Comparison of ENCODE assay signal across 12 cellular contexts in the genomic region with DNA sequence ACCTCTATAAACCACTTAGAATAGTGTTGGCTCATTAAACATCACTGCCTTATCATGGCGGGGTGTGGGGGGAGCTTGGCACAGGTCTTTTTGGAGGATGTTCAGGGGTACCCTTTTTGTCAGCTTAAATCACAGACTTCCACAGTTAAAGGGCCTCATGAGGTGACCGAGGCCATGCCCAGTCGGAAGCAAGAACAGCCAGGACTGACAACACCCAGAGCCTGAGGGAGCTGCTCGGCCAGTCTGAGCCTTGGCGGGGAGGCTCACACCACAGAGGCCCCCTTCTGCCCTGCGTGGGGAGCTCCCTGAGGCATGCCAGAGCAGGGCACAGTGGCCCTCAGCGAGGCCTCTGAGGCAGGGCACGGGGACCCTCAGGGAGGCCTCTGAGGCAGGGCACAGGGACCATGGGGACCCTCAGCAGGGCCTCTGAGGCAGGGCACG. TPM values are rescaled to one million over a fixed set of nuclear protein-coding genes. Genes with fewer than 3 reads are reported as not detected.
DNase-seq lines count a peak whose midpoint lies in the region; ATAC-seq and TF ChIP-seq lines count a peak whose summit lies in the region.
"Had no signal": no experiment of that assay in that cellular context is flagged by ENCODE, and none has a peak within 500 bp of the region (broad histone marks: within the 10 kb centered on the region; RNA-seq: fewer than 3 reads in every experiment).

No MANE protein-coding gene starts in this region.

- no peak for TF ChIP-seq EP300 in esophagus muscularis mucosa (IDR thresholded peaks at IDR 0.05)

- intact Hi-C loops in esophagus muscularis mucosa (cut with DNase I) (no loop called here), colonic mucosa (cut with DNase I) (no loop called here)
- intact Hi-C loops in activated CD8-positive, alpha-beta T cell treated with anti-CD3 and anti-CD28 coated beads for 36 hours (cut with micrococcal nuclease), result no loop called here
- intact Hi-C loops in activated naive CD4-positive, alpha-beta T cell treated with anti-CD3 and anti-CD28 coated beads for 36 hours (cut with micrococcal nuclease), result no loop called here

- TF ChIP-seq CTCF in esophagus muscularis mucosa (IDR thresholded peaks at IDR 0.05) (no peak), colonic mucosa (IDR thresholded peaks at IDR 0.05) (no peak)
- no peak for TF ChIP-seq CTCF in activated CD8-positive, alpha-beta T cell treated with anti-CD3 and anti-CD28 coated beads for 36 hours (IDR thresholded peaks at IDR 0.05)

- ATAC-seq in activated CD8-positive, alpha-beta T cell treated with anti-CD3 and anti-CD28 coated beads for 36 hours, result no peak
- ATAC-seq in GM21717 (IDR thresholded peaks at IDR 0.05; ENCODE audit: unreplicated experiment), result no peak

- 86% methylated on average over 4 of the region's 9 CpGs for WGBS in esophagus muscularis mucosa

- H3K4me3 Mint-ChIP-seq in activated CD8-positive, alpha-beta T cell treated with anti-CD3 and anti-CD28 coated beads for 36 hours, result no peak overlapping the region
- H3K4me3 Mint-ChIP-seq in activated naive CD4-positive, alpha-beta T cell treated with anti-CD3 and anti-CD28 coated beads for 36 hours, result no peak overlapping the region
- H3K4me3 Mint-ChIP-seq: CD4-positive, alpha-beta T cell; naive B cell had no signal

- H3K9me3 ChIP-seq in NT2/D1 (ENCODE audit: insufficient read depth, low read length) (no peaks in the 10 kb centered on the region), esophagus muscularis mucosa (no peaks in the 10 kb centered on the region), muscle layer of colon (ENCODE audit: low read length) (no peaks in the 10 kb centered on the region), colonic mucosa (no peaks in the 10 kb centered on the region)

- no peaks in the 10 kb centered on the region for H3K36me3 Mint-ChIP-seq in activated CD8-positive, alpha-beta T cell treated with anti-CD3 and anti-CD28 coated beads for 36 hours (ENCODE audit: low read depth)
- no peaks in the 10 kb centered on the region for H3K36me3 Mint-ChIP-seq in activated naive CD4-positive, alpha-beta T cell treated with anti-CD3 and anti-CD28 coated beads for 36 hours (ENCODE audit: low read depth)
- H3K36me3 Mint-ChIP-seq: naive B cell had no signal

- no peak overlapping the region for H3K27ac Mint-ChIP-seq in activated CD8-positive, alpha-beta T cell treated with anti-CD3 and anti-CD28 coated beads for 36 hours
- no peak overlapping the region for H3K27ac Mint-ChIP-seq in activated naive CD4-positive, alpha-beta T cell treated with anti-CD3 and anti-CD28 coated beads for 36 hours
- H3K27ac Mint-ChIP-seq: CD4-positive, alpha-beta T cell; naive B cell had no signal

- H3K9ac ChIP-seq in NT2/D1 (ENCODE audit: insufficient read length, low read depth), result peak overlapping the region; percentile 57
- peak overlapping the region; percentile 35 for H3K9ac ChIP-seq in muscle layer of colon (ENCODE audit: low read length)
- H3K9ac ChIP-seq in colonic mucosa (ENCODE audit: low read depth in 2 of 2, low read length in 2 of 2), result peak overlapping the region in 1 of 2 donors; percentile 39

- no peak for TF ChIP-seq POLR2A in esophagus muscularis mucosa (IDR thresholded peaks at IDR 0.05; ENCODE audit: low read depth)

- POLR2A ChIA-PET in activated CD8-positive, alpha-beta T cell treated with anti-CD3 and anti-CD28 coated beads for 36 hours (lab: Charles Lee), result interaction anchor here (0.8 to 1.1 kb wide), 3 partner anchors 9 to 17 kb away, joined by 3 read pairs; no protein-coding TSS in a partner anchor

- no peak overlapping the region for H3K4me3 ChIP-seq in NT2/D1 (ENCODE audit: insufficient read length, low read depth)
- peak overlapping the region in 1 of 4 donors; percentile 4 for H3K4me3 ChIP-seq in esophagus muscularis mucosa
- peak overlapping the region in 1 of 2 donors; percentile 43 for H3K4me3 ChIP-seq in muscle layer of colon (ENCODE audit: low read depth in 1 of 2, low read length in 2 of 2)
- no peak overlapping the region for H3K4me3 ChIP-seq in colonic mucosa

- no peak for DNase-seq in NT2/D1 (ENCODE audit: low read depth, low spot score)
- no peak for DNase-seq in esophagus muscularis mucosa (ENCODE audit: extremely low spot score)
- no peak for DNase-seq in substantia nigra (lab: John Stamatoyannopoulos, UW)
- DNase-seq in activated CD8-positive, alpha-beta T cell treated with anti-CD3 and anti-CD28 coated beads for 36 hours, result no peak
- no peak for DNase-seq in activated naive CD4-positive, alpha-beta T cell treated with anti-CD3 and anti-CD28 coated beads for 36 hours
- DNase-seq in colonic mucosa, result no peak
- DNase-seq: CD4-positive, alpha-beta T cell; naive B cell; stimulated activated CD4-positive, alpha-beta T cell treated with anti-CD3 and anti-CD28 coated beads, Interleukin-15, amount 100 ng/mL, for 24 hours had no signal

- H3K27ac ChIP-seq in esophagus muscularis mucosa (replicated peaks in 1 of 4) (peak overlapping the region; percentile 89 to 93 (median 91)), muscle layer of colon (ENCODE audit: low read depth, low read length) (peak overlapping the region; percentile 78), substantia nigra (ENCODE audit: low read depth, low read length, poor library complexity, severe bottlenecking) (peak overlapping the region; percentile 85), colonic mucosa (no peak overlapping the region)
- H3K27ac ChIP-seq: VCaP had no signal

- peaks cover 5% of the 10 kb centered on the region for H3K4me1 Mint-ChIP-seq in activated CD8-positive, alpha-beta T cell treated with anti-CD3 and anti-CD28 coated beads for 36 hours (ENCODE audit: low read depth)
- H3K4me1 Mint-ChIP-seq in activated naive CD4-positive, alpha-beta T cell treated with anti-CD3 and anti-CD28 coated beads for 36 hours (ENCODE audit: low read depth), result peaks cover 10% of the 10 kb centered on the region

- H3K27me3 ChIP-seq in NT2/D1 (ENCODE audit: insufficient read depth, insufficient read length) (no peaks in the 10 kb centered on the region), esophagus muscularis mucosa (no peaks in the 10 kb centered on the region), muscle layer of colon (ENCODE audit: control insufficient read depth in 1 of 2, insufficient read depth in 2 of 2, low read length in 2 of 2) (no peaks in the 10 kb centered on the region), colonic mucosa (no peaks in the 10 kb centered on the region)

- no peaks in the 10 kb centered on the region for H3K9me3 Mint-ChIP-seq in activated CD8-positive, alpha-beta T cell treated with anti-CD3 and anti-CD28 coated beads for 36 hours
- H3K9me3 Mint-ChIP-seq in activated naive CD4-positive, alpha-beta T cell treated with anti-CD3 and anti-CD28 coated beads for 36 hours, result no peaks in the 10 kb centered on the region
- H3K9me3 Mint-ChIP-seq: CD4-positive, alpha-beta T cell; naive B cell had no signal

- H3K36me3 ChIP-seq in NT2/D1 (ENCODE audit: insufficient read depth, insufficient read length, low read length) (peaks cover 57% of the 10 kb centered on the region), esophagus muscularis mucosa (peaks cover 0 to 25% (median 4%) of the 10 kb centered on the region in 4 donors), muscle layer of colon (ENCODE audit: insufficient read depth, low read length) (peaks cover 4% of the 10 kb centered on the region), colonic mucosa (no peaks in the 10 kb centered on the region)

- CTCF ChIA-PET in activated CD8-positive, alpha-beta T cell treated with anti-CD3 and anti-CD28 coated beads for 36 hours (lab: Charles Lee), result interaction anchor here (1.0 to 3.6 kb wide), 3 partner anchors 11 to 121 kb away, joined by 4 to 9 read pairs (median 8); no protein-coding TSS in a partner anchor
- CTCF ChIA-PET in activated naive CD4-positive, alpha-beta T cell treated with anti-CD3 and anti-CD28 coated beads for 36 hours (lab: Charles Lee), result interaction anchor here (1.2 to 1.4 kb wide), 2 partner anchors 18 to 122 kb away, joined by 5 to 6 read pairs; no protein-coding TSS in a partner anchor

- H3K27me3 Mint-ChIP-seq in activated CD8-positive, alpha-beta T cell treated with anti-CD3 and anti-CD28 coated beads for 36 hours, result peaks cover 2% of the 10 kb centered on the region
- no peaks in the 10 kb centered on the region for H3K27me3 Mint-ChIP-seq in activated naive CD4-positive, alpha-beta T cell treated with anti-CD3 and anti-CD28 coated beads for 36 hours (ENCODE audit: low read depth)

- H3K4me1 ChIP-seq in NT2/D1 (ENCODE audit: insufficient read depth, insufficient read length) (peaks cover 21% of the 10 kb centered on the region), esophagus muscularis mucosa (peaks cover 46 to 69% (median 51%) of the 10 kb centered on the region in 4 donors), muscle layer of colon (ENCODE audit: insufficient read depth, low read length) (peaks cover 65% of the 10 kb centered on the region), colonic mucosa (peaks cover 3% of the 10 kb centered on the region)

RNA-seq across cellular contexts. Expression of a gene that starts 49.5 kb away (rescaled TPM):
- 10 to 100 TPM in 3 of 4 donors, 1 to 10 TPM in 1; 9.1 to 34.3 (median 21.1) TPM for total RNA-seq in esophagus muscularis mucosa
- total RNA-seq in activated CD8-positive, alpha-beta T cell treated with anti-CD3 and anti-CD28 coated beads for 36 hours, result 10 to 100 TPM; 41.7 to 53.1 TPM
- 10 to 100 TPM; 29.6 to 34.1 TPM for total RNA-seq in activated naive CD4-positive, alpha-beta T cell treated with anti-CD3 and anti-CD28 coated beads for 36 hours
- total RNA-seq in colonic mucosa, result 10 to 100 TPM; 23.4 to 37.7 TPM
